ENCODE assay signal across 20 cellular contexts in genomic region chr1:167566766-167567165, GRCh38. TPM values are rescaled to one million over a fixed set of nuclear protein-coding genes. Genes with fewer than 3 reads are reported as not detected.
A peak's percentile ranks its signal among the peaks of the same experiment; 100 is the strongest.
DNase-seq lines count a peak whose midpoint lies in the region; ATAC-seq, FAIRE-seq and TF ChIP-seq lines count a peak whose summit lies in the region.
"Had no signal": no experiment of that assay in that cellular context is flagged by ENCODE, and none has a peak within 500 bp of the region (broad histone marks: within the 10 kb centered on the region; RNA-seq: fewer than 3 reads in every experiment).

No MANE protein-coding gene starts in this region.

- intact Hi-C loops in K562 (cut with micrococcal nuclease): no loop called here

- H3K23ac ChIP-seq in mesendoderm (ENCODE audit: low read length): no peak overlapping the region

- no peak overlapping the region for H4K5ac ChIP-seq in mesendoderm (ENCODE audit: low read length)

- no peak overlapping the region for H3K4ac ChIP-seq in mesendoderm (ENCODE audit: low read depth, low read length)

- peaks cover 0 to 14% (median 9%) of the 10 kb centered on the region in 11 experiments; a peak in 20 of 22 replicates for H3K9me3 ChIP-seq in BLaER1 treated with 17β-estradiol and CSF1 and Interleukin-3, amounts not matched to agents 10 nM and 100 nM (replicated peaks in 1 of 11)
- H3K9me3 ChIP-seq in K562 (replicated peaks; ENCODE audit: control insufficient read depth, insufficient read depth, low read depth, low read length): no peaks in the 10 kb centered on the region

- CTCF ChIA-PET in K562 (lab: Yijun Ruan, JAX; ENCODE audit: low intra/inter-chr PET ratio): no interaction called here

- 0 out of 20 replicates have a peak overlapping the region, but pooled peaks of 1 of the 10 experiments have one; percentile 5 for H3K4me3 ChIP-seq in BLaER1 treated with 17β-estradiol and CSF1 and Interleukin-3, amounts not matched to agents 10 nM and 100 nM
- no peak overlapping the region for H3K4me3 ChIP-seq in K562
- H3K4me3 ChIP-seq in mesendoderm (ENCODE audit: low read length): no peak overlapping the region

- no peak overlapping the region for H3K18ac ChIP-seq in mesendoderm (ENCODE audit: low read length)

- H3K27ac ChIP-seq in BLaER1 treated with 17β-estradiol and CSF1 and Interleukin-3, amounts not matched to agents 10 nM and 100 nM: peak overlapping the region in 10 of 11 experiments; percentile 25 to 84 (median 69); a peak in 19 of 22 replicates
- H3K27ac ChIP-seq in K562 (ENCODE audit: extremely low read depth, low read depth, low read length): no peak overlapping the region
- no peak overlapping the region for H3K27ac ChIP-seq in mesendoderm (ENCODE audit: low read depth, low read length)

- BruUV-seq in K562 (replicated peaks; lab: Mats Ljungman, UMichigan): no TSS peak

- no peaks in the 10 kb centered on the region for H3K27me3 ChIP-seq in BLaER1 treated with 17β-estradiol and CSF1 and Interleukin-3, amounts not matched to agents 10 nM and 100 nM
- no peaks in the 10 kb centered on the region for H3K27me3 ChIP-seq in K562 (ENCODE audit: control insufficient read depth in 2 of 2, insufficient read depth in 2 of 2, low read length in 2 of 2)
- no peaks in the 10 kb centered on the region for H3K27me3 ChIP-seq in mesendoderm (ENCODE audit: insufficient read depth, low read length, poor library complexity)

- no peaks in the 10 kb centered on the region for H3K79me1 ChIP-seq in mesendoderm (ENCODE audit: low read length)

- H4K20me1 ChIP-seq in BLaER1 treated with 17β-estradiol and CSF1 and Interleukin-3, amounts not matched to agents 10 nM and 100 nM: no peaks in the 10 kb centered on the region
- H4K20me1 ChIP-seq in K562 (replicated peaks; ENCODE audit: control insufficient read depth, insufficient read depth, low read length): no peaks in the 10 kb centered on the region

- TF ChIP-seq CTCF in K562 (IDR thresholded peaks at IDR 0.05 in 2 of 3, conservative IDR thresholded peaks at IDR 0.05 in 1 of 3; ENCODE audit: insufficient read depth in 2 of 3, low read depth in 1 of 3, low read length in 3 of 3): no peak

- in situ Hi-C loops in K562 (cut with MboI): no loop called here

- TF ChIP-seq RAD21 in K562 (CRISPR knock-in tag; conservative IDR thresholded peaks at IDR 0.05 in 1 of 2, IDR thresholded peaks at IDR 0.05 in 1 of 2): no peak

- no peaks in the 10 kb centered on the region for H3K9me1 ChIP-seq in K562 (ENCODE audit: control insufficient read depth, insufficient read depth, low read length)

- H3K79me2 ChIP-seq in K562 (ENCODE audit: control insufficient read depth, insufficient read depth, low read length) (no peaks in the 10 kb centered on the region), mesendoderm (ENCODE audit: control insufficient read depth, insufficient read depth, low read length) (no peaks in the 10 kb centered on the region)

- peak overlapping the region in 8 of 11 experiments; percentile 3 to 71 (median 48); a peak in 12 of 22 replicates for H3K9ac ChIP-seq in BLaER1 treated with 17β-estradiol and CSF1 and Interleukin-3, amounts not matched to agents 10 nM and 100 nM
- H3K9ac ChIP-seq in K562 (ENCODE audit: insufficient read depth in 1 of 2, low read depth in 2 of 2, low read length in 2 of 2): no peak overlapping the region
- H3K9ac ChIP-seq in mesendoderm (ENCODE audit: low read length): no peak overlapping the region

- POLR2A ChIA-PET in K562 (lab: Yijun Ruan, JAX): no interaction called here

- H2BK15ac ChIP-seq in mesendoderm (replicated peaks; ENCODE audit: low read depth): no peak overlapping the region

- no peak overlapping the region for H4K8ac ChIP-seq in mesendoderm (ENCODE audit: low read depth, low read length)

- peaks cover 43 to 78% (median 63%) of the 10 kb centered on the region in 10 experiments for H3K4me1 ChIP-seq in BLaER1 treated with 17β-estradiol and CSF1 and Interleukin-3, amounts not matched to agents 10 nM and 100 nM
- peaks cover 18 to 25% of the 10 kb centered on the region in 2 experiments for H3K4me1 ChIP-seq in K562 (replicated peaks in 1 of 2; ENCODE audit: control insufficient read depth in 2 of 2, insufficient read depth in 2 of 2, low read length in 2 of 2)
- H3K4me1 ChIP-seq in mesendoderm (ENCODE audit: control insufficient read depth, low read depth, low read length): no peaks in the 10 kb centered on the region

- no peak overlapping the region for H2BK5ac ChIP-seq in mesendoderm (ENCODE audit: low read length)

- H3K4me2 ChIP-seq in BLaER1 treated with 17β-estradiol and CSF1 and Interleukin-3, amounts not matched to agents 10 nM and 100 nM: peak overlapping the region; percentile 66 to 93 (median 83)
- H3K4me2 ChIP-seq in K562 (ENCODE audit: insufficient read depth, low read length): no peak overlapping the region
- H3K4me2 ChIP-seq in mesendoderm (ENCODE audit: low read length): no peak overlapping the region

- H2BK120ac ChIP-seq in mesendoderm (ENCODE audit: low read depth, low read length): no peak overlapping the region

- DNase-seq in NAMALWA (ENCODE audit: low spot score) (peak; percentile 40), K562 (ENCODE audit: extremely low read depth in 1 of 4, low spot score in 3 of 4) (no peak), mesendoderm (peak; percentile 30), erythroblast (lab: John Stamatoyannopoulos, UW) (no peak)
- DNase-seq: DMS79, GOT3, Kasumi-1, NCI-H1105, NCI-H146, NCI-H2029, NCI-H345, NCI-H524 treated with DMSO at 0.1 percent for 48 hours, NCI-H82, SHP77 had no signal

- 49% methylated on average over 3 of the region's 3 CpGs for WGBS in K562 (ENCODE audit: insufficient coverage, low coverage, missing lambda C conversion rate)
- WGBS in mesendoderm (ENCODE audit: extremely low coverage, insufficient coverage, low lambda C conversion rate): no CpG with 5 or more reads among the region's 3 CpGs

- no peak for ATAC-seq in K562
- no peak for ATAC-seq in HG02623 (IDR thresholded peaks at IDR 0.05; ENCODE audit: unreplicated experiment)
- no peak for ATAC-seq in HG03108 (IDR thresholded peaks at IDR 0.05; ENCODE audit: unreplicated experiment)
- ATAC-seq: HCT116 had no signal

- no peaks in the 10 kb centered on the region for H3K36me3 ChIP-seq in BLaER1 treated with 17β-estradiol and CSF1 and Interleukin-3, amounts not matched to agents 10 nM and 100 nM
- H3K36me3 ChIP-seq in K562 (ENCODE audit: control insufficient read depth, insufficient read depth, low read length) (no peaks in the 10 kb centered on the region), mesendoderm (ENCODE audit: control insufficient read depth, insufficient read depth, low read length) (no peaks in the 10 kb centered on the region)

- no peak overlapping the region for H3K56ac ChIP-seq in mesendoderm (ENCODE audit: low read length)

- TF ChIP-seq POLR2A in K562 (conservative IDR thresholded peaks at IDR 0.05) (no peak), erythroblast (IDR thresholded peaks at IDR 0.05; ENCODE audit: low read length) (no peak)

- TF ChIP-seq EP300 in K562 (IDR thresholded peaks at IDR 0.05; ENCODE audit: low read length): no peak

- no peak for FAIRE-seq in K562 (lab: Jason Lieb, UNC)
- FAIRE-seq: A204.1, GM12891 had no signal

- no peak overlapping the region for H2AK5ac ChIP-seq in mesendoderm (ENCODE audit: low read length)

- peak overlapping the region; percentile 21 for H2AFZ ChIP-seq in K562 (ENCODE audit: low read depth, low read length)

TF ChIP-seq in K562, 482 proteins besides CTCF, POLR2A, EP300 and RAD21 (continues in another document):
- TF ChIP-seq GTF2E2 (tag; IDR thresholded peaks at IDR 0.05): no peak
- TF ChIP-seq ZNF764 (CRISPR knock-in tag; IDR thresholded peaks at IDR 0.05; ENCODE audit: low read depth): no peak
- TF ChIP-seq GTF2F1 (IDR thresholded peaks at IDR 0.05; ENCODE audit: low read depth, low read length): no peak

RNA-seq across cellular contexts. Expression of gene CREG1, which starts 13.2 kb away (rescaled TPM):
- 70.1 and 115 TPM in 2 replicates for total RNA-seq in K562 (2011; cell fraction: chromatin; rRNA removed; ENCODE audit: low replicate concordance)
- 141 and 156 TPM in 2 replicates for total RNA-seq in K562 (2011; cell fraction: nucleolus; rRNA removed)
- 172 and 258 TPM in 2 replicates for total RNA-seq in K562 (2011; cell fraction: nucleoplasm; rRNA removed)
- total RNA-seq in K562 (2014; rRNA removed) (115 and 139 TPM in 2 replicates), K562 (2014; rRNA removed; fragmentation: Illumina TruSeq; extraction: Trizol) (161 and 179 TPM in 2 replicates), K562 (2015; rRNA removed; fragmentation: Illumina TruSeq; extraction: Trizol) (164 and 178 TPM in 2 replicates), K562 (2021) (150 and 154 TPM in 2 replicates)
- polyA plus RNA-seq in K562 (2011; rRNA removed) (272 TPM in 2 replicates), K562 (2014; fragmentation: Illumina TruSeq; extraction: Trizol) (163 and 197 TPM in 2 replicates), K562 (2014; fragmentation: Nextera tagmentation; extraction: Ambion mirVana) (10 to 100 TPM; 45.7 to 58.2 TPM), K562 (2014; rRNA removed) (176 and 186 TPM in 2 replicates)
- polyA plus RNA-seq in K562 (2011; cell fraction: cytosol; rRNA removed): 152 and 184 TPM in 2 replicates
- polyA plus RNA-seq in K562 (2011; cell fraction: nucleus; rRNA removed): 41.7 and 74.9 TPM in 2 replicates
- 137 and 336 TPM in 2 replicates for polyA plus RNA-seq in K562 (2012)
- polyA minus RNA-seq in K562 (2011; rRNA and poly(A)+ RNA removed): 101 and 126 TPM in 2 replicates
- polyA minus RNA-seq in K562 (2011; cell fraction: cytosol; rRNA and poly(A)+ RNA removed): 59.4 and 78.2 TPM in 2 replicates
- 17.5 and 30.3 TPM in 2 replicates for polyA minus RNA-seq in K562 (2011; cell fraction: nucleus; rRNA and poly(A)+ RNA removed)
- polyA plus RNA-seq in mesendoderm (2013, experiment 1 of 2): 28.3 TPM
- 27.9 TPM for polyA plus RNA-seq in mesendoderm (2013, experiment 2 of 2)

RNA-seq across cellular contexts. Expression of gene CD247, which starts 48.4 kb away (rescaled TPM):
- total RNA-seq in K562 (2011; cell fraction: chromatin; rRNA removed; ENCODE audit: low replicate concordance): 0.44 TPM in 1 of 2 replicates, not detected in the other
- total RNA-seq in K562 (2011; cell fraction: nucleolus; rRNA removed): 0.50 and 0.53 TPM in 2 replicates
- total RNA-seq in K562 (2011; cell fraction: nucleoplasm; rRNA removed): 0.15 and 0.23 TPM in 2 replicates
- total RNA-seq in K562 (2014; rRNA removed): 0.12 TPM in 1 of 2 replicates, not detected in the other
- not detected in 2 replicates for total RNA-seq in K562 (2014; rRNA removed; fragmentation: Illumina TruSeq; extraction: Trizol)
- total RNA-seq in K562 (2015; rRNA removed; fragmentation: Illumina TruSeq; extraction: Trizol): 0.18 TPM in 1 of 2 replicates, not detected in the other
- total RNA-seq in K562 (2021): 0.22 and 0.42 TPM in 2 replicates
- 0.08 and 0.18 TPM in 2 replicates for polyA plus RNA-seq in K562 (2011; rRNA removed)
- polyA plus RNA-seq in K562 (2011; cell fraction: cytosol; rRNA removed): 0.12 TPM in 1 of 2 replicates, not detected in the other
- polyA plus RNA-seq in K562 (2011; cell fraction: nucleus; rRNA removed): 0.27 and 0.43 TPM in 2 replicates
- polyA plus RNA-seq in K562 (2012): 0.20 and 0.21 TPM in 2 replicates
- polyA plus RNA-seq in K562 (2014; fragmentation: Illumina TruSeq; extraction: Trizol): not detected in 2 replicates
- not detected for polyA plus RNA-seq in K562 (2014; fragmentation: Nextera tagmentation; extraction: Ambion mirVana)
- 0.37 and 0.55 TPM in 2 replicates for polyA plus RNA-seq in K562 (2014; rRNA removed)
- not detected in 2 replicates for polyA minus RNA-seq in K562 (2011; rRNA and poly(A)+ RNA removed)
- polyA minus RNA-seq in K562 (2011; cell fraction: cytosol; rRNA and poly(A)+ RNA removed): not detected in 2 replicates
- polyA minus RNA-seq in K562 (2011; cell fraction: nucleus; rRNA and poly(A)+ RNA removed): not detected in 2 replicates
- polyA plus RNA-seq in mesendoderm (2013, experiment 1 of 2): 2.9 TPM
- 3.9 TPM for polyA plus RNA-seq in mesendoderm (2013, experiment 2 of 2)

Comparison
In these comparisons a context has a peak if more than half of its experiments do, and no peak if none do; other contexts are left out.
1. H3K27ac ChIP-seq: peak in BLaER1 treated with 17β-estradiol and CSF1 and Interleukin-3, amounts not matched to agents 10 nM and 100 nM (10 of 11); none in K562 (single experiment) and mesendoderm (single experiment).
2. H3K4me2 ChIP-seq: peak in BLaER1 treated with 17β-estradiol and CSF1 and Interleukin-3, amounts not matched to agents 10 nM and 100 nM (11 of 11); none in K562 (single experiment) and mesendoderm (single experiment).
3. H3K9ac ChIP-seq: peak in BLaER1 treated with 17β-estradiol and CSF1 and Interleukin-3, amounts not matched to agents 10 nM and 100 nM (8 of 11); none in K562 (0 of 2) and mesendoderm (single experiment).
4. DNase-seq: peak in NAMALWA (single experiment) and mesendoderm (single experiment); none in K562 (0 of 4) and erythroblast (0 of 2).